ENCODE assay signal across 8 cellular contexts in genomic region chr14:21092147-21093011, GRCh38. TPM values are rescaled to one million over a fixed set of nuclear protein-coding genes. Genes with fewer than 3 reads are reported as not detected.
DNase-seq lines count a peak whose midpoint lies in the region; ATAC-seq lines count a peak whose summit lies in the region.

No MANE protein-coding gene starts in this region.

- no peak overlapping the region for H3K4me3 ChIP-seq in ectodermal cell (ENCODE audit: insufficient read depth, low read depth, low read length)

- ATAC-seq in HG02642 (IDR thresholded peaks at IDR 0.05; ENCODE audit: poor library complexity, unreplicated experiment) (peak; percentile 92), memory B cell (ENCODE audit: low read depth) (peak; percentile 80)

- H3K36me3 Mint-ChIP-seq in activated CD4-positive, alpha-beta memory T cell treated with anti-CD3 and anti-CD28 coated beads for 36 hours = peaks cover 1% of the 10 kb centered on the region
- no peaks in the 10 kb centered on the region for H3K36me3 Mint-ChIP-seq in memory B cell

- H3K27ac Mint-ChIP-seq in activated CD4-positive, alpha-beta memory T cell treated with anti-CD3 and anti-CD28 coated beads for 36 hours = no peak overlapping the region
- H3K27ac Mint-ChIP-seq in memory B cell = no peak overlapping the region

- H3K9me3 Mint-ChIP-seq in activated CD4-positive, alpha-beta memory T cell treated with anti-CD3 and anti-CD28 coated beads for 36 hours = no peaks in the 10 kb centered on the region
- no peaks in the 10 kb centered on the region for H3K9me3 Mint-ChIP-seq in memory B cell

- H3K36me3 ChIP-seq in ectodermal cell (ENCODE audit: control insufficient read depth, insufficient read depth, low read length) = peaks cover 41% of the 10 kb centered on the region

- DNase-seq in NCI-H2227 (lab: John Stamatoyannopoulos, UW; ENCODE audit: unreplicated experiment) (peak; percentile 11), NCI-H2227 treated with DMSO at 0.1 percent for 48 hours (lab: John Stamatoyannopoulos, UW) (no peak), NCI-H345 (lab: John Stamatoyannopoulos, UW) (peak; percentile 62), memory B cell (ENCODE audit: low spot score in 2 of 2) (peak; percentile 96 to 99)
- DNase-seq in activated CD4-positive, alpha-beta memory T cell treated with anti-CD3 and anti-CD28 coated beads for 36 hours = peak; percentile 92
- DNase-seq in stimulated activated CD8-positive, alpha-beta memory T cell treated with anti-CD3 and anti-CD28 coated beads, Interleukin-2, amount 100 ng/mL, for 48 hours (ENCODE audit: low read depth in 2 of 2) = peak; percentile 81 to 90

- H3K4me1 ChIP-seq in ectodermal cell (ENCODE audit: control insufficient read depth, insufficient read depth, low read length) = peaks cover 45% of the 10 kb centered on the region

- CTCF ChIA-PET in activated CD4-positive, alpha-beta memory T cell treated with anti-CD3 and anti-CD28 coated beads for 36 hours (lab: Charles Lee) = interaction anchor here (0.7 to 7.8 kb wide), 33 partner anchors 9 to 470 kb away, joined by 3 to 278 read pairs (median 6); partner anchors contain the start of genes ARHGEF40, NDRG2, RNASE8 and SLC39A2

- H3K27me3 Mint-ChIP-seq in activated CD4-positive, alpha-beta memory T cell treated with anti-CD3 and anti-CD28 coated beads for 36 hours = no peaks in the 10 kb centered on the region
- H3K27me3 Mint-ChIP-seq in memory B cell = no peaks in the 10 kb centered on the region

- intact Hi-C loops in activated CD4-positive, alpha-beta memory T cell treated with anti-CD3 and anti-CD28 coated beads for 36 hours (cut with micrococcal nuclease) = loop anchor here (1.0 kb wide), 3 partner anchors 12 to 78 kb away; no protein-coding TSS in a partner anchor

- H3K4me3 Mint-ChIP-seq in activated CD4-positive, alpha-beta memory T cell treated with anti-CD3 and anti-CD28 coated beads for 36 hours = no peak overlapping the region
- no peak overlapping the region for H3K4me3 Mint-ChIP-seq in memory B cell

- H3K4me1 Mint-ChIP-seq in activated CD4-positive, alpha-beta memory T cell treated with anti-CD3 and anti-CD28 coated beads for 36 hours (ENCODE audit: low read depth) = peaks cover 21% of the 10 kb centered on the region
- H3K4me1 Mint-ChIP-seq in memory B cell = peaks cover 11% of the 10 kb centered on the region

- 71% methylated on average over 70 of the region's 70 CpGs for WGBS in ectodermal cell, 2 experiments

- H3K27ac ChIP-seq in ectodermal cell (ENCODE audit: insufficient read depth, low read depth, low read length, poor library complexity, severe bottlenecking) = peak overlapping the region; percentile 56

- H3K27me3 ChIP-seq in ectodermal cell (ENCODE audit: control insufficient read depth, insufficient read depth, low read length, poor library complexity, severe bottlenecking) = no peaks in the 10 kb centered on the region

- no peaks in the 10 kb centered on the region for H3K9me3 ChIP-seq in ectodermal cell (ENCODE audit: control insufficient read depth, low read length)

- POLR2A ChIA-PET in activated CD4-positive, alpha-beta memory T cell treated with anti-CD3 and anti-CD28 coated beads for 36 hours (lab: Charles Lee) = interaction anchor here (0.8 to 1.3 kb wide), 5 partner anchors 10 to 139 kb away, joined by 3 to 5 read pairs (median 3); no protein-coding TSS in a partner anchor

RNA-seq across cellular contexts. Expression of gene ZNF219, which starts 6.1 kb away (rescaled TPM):
- 10 to 100 TPM in 1 of 2 experiments, 1 to 10 TPM in 1; 9.9 to 10.7 TPM for total RNA-seq in activated CD4-positive, alpha-beta memory T cell treated with anti-CD3 and anti-CD28 coated beads for 36 hours
- 132 TPM for polyA plus RNA-seq in ectodermal cell (2013, experiment 1 of 4)
- 131 TPM for polyA plus RNA-seq in ectodermal cell (2013, experiment 2 of 4)
- polyA plus RNA-seq in ectodermal cell (2013, experiment 3 of 4) = 126 TPM
- polyA plus RNA-seq in ectodermal cell (2013, experiment 4 of 4) = 141 TPM

RNA-seq across cellular contexts. Expression of gene TMEM253, which starts 8.5 kb away (rescaled TPM):
- not detected for total RNA-seq in activated CD4-positive, alpha-beta memory T cell treated with anti-CD3 and anti-CD28 coated beads for 36 hours
- polyA plus RNA-seq in ectodermal cell (2013, experiment 1 of 4) = 1.3 TPM
- polyA plus RNA-seq in ectodermal cell (2013, experiment 2 of 4) = 2.3 TPM
- 1.7 TPM for polyA plus RNA-seq in ectodermal cell (2013, experiment 3 of 4)
- 2.3 TPM for polyA plus RNA-seq in ectodermal cell (2013, experiment 4 of 4)

RNA-seq across cellular contexts. Expression of gene ARHGEF40, which starts 22.3 kb away (rescaled TPM):
- total RNA-seq in activated CD4-positive, alpha-beta memory T cell treated with anti-CD3 and anti-CD28 coated beads for 36 hours = under 1 TPM; 0.33 to 0.44 TPM
- polyA plus RNA-seq in ectodermal cell (2013, experiment 1 of 4) = 44.4 TPM
- polyA plus RNA-seq in ectodermal cell (2013, experiment 2 of 4) = 53.2 TPM
- polyA plus RNA-seq in ectodermal cell (2013, experiment 3 of 4) = 38.2 TPM
- polyA plus RNA-seq in ectodermal cell (2013, experiment 4 of 4) = 46.4 TPM

RNA-seq across cellular contexts. Expression of gene RNASE8, which starts 34.8 kb away (rescaled TPM):
- not detected for total RNA-seq in activated CD4-positive, alpha-beta memory T cell treated with anti-CD3 and anti-CD28 coated beads for 36 hours
- not detected for polyA plus RNA-seq in ectodermal cell (2013, experiment 1 of 4)
- not detected for polyA plus RNA-seq in ectodermal cell (2013, experiment 2 of 4)
- polyA plus RNA-seq in ectodermal cell (2013, experiment 3 of 4) = not detected
- not detected for polyA plus RNA-seq in ectodermal cell (2013, experiment 4 of 4)

RNA-seq across cellular contexts. Expression of gene RNASE7, which starts 50.2 kb away (rescaled TPM):
- total RNA-seq in activated CD4-positive, alpha-beta memory T cell treated with anti-CD3 and anti-CD28 coated beads for 36 hours = not detected
- polyA plus RNA-seq in ectodermal cell (2013, experiment 1 of 4) = not detected
- polyA plus RNA-seq in ectodermal cell (2013, experiment 2 of 4) = not detected
- not detected for polyA plus RNA-seq in ectodermal cell (2013, experiment 3 of 4)
- polyA plus RNA-seq in ectodermal cell (2013, experiment 4 of 4) = not detected
